8 cellular contexts compared by ENCODE assay signal in the genomic region with DNA sequence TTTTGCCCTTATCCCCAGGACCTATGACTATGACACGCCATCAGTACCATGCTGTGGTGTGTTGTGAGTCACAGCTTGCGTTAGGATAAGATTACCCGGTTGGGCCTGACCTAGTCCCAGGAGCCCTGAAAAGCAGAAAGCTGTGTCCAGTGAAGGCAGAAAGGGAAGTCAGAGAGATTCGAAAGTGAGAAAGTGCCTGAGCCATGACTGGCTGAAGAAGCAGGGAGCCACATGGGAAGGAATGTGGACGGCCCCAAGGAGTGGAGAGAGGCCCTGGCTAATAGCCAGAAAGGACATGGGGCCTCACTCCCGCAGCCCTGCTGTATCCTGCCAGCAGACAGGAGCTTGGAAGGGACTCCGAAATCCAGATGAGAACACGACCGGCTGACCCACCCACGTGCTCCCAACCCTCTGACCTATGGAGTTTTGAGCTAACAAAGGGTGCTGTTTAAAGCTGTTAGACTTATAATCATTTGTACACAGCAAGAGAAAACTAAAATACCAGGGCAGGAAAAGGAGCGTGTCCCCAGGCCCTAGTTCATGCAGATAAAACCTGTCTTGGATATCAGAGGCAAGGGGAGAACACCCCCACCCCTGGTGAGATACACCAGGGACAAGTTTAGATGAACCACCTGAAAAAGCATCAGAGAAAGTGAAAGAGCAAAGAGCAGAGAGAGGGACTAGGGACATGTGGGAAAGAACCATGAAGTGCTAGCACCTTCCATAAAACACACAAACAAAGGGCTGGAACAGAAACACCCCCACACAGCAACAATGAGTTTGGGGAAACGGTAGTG.
A peak's percentile ranks its signal among the peaks of the same experiment; 100 is the strongest.
DNase-seq lines count a peak whose midpoint lies in the region; ATAC-seq and TF ChIP-seq lines count a peak whose summit lies in the region.

No MANE protein-coding gene starts in this region.

- no peaks in the 10 kb centered on the region for H3K27me3 ChIP-seq in PC-3 (ENCODE audit: low read length)
- no peaks in the 10 kb centered on the region for H3K27me3 ChIP-seq in fibroblast of lung (ENCODE audit: control insufficient read depth, insufficient read depth, low read length)

- H3K4me1 Mint-ChIP-seq in neural crest cell: peaks cover 19% of the 10 kb centered on the region

- no peaks in the 10 kb centered on the region for H3K79me2 ChIP-seq in PC-3 (ENCODE audit: low read length)
- H3K79me2 ChIP-seq in fibroblast of lung (ENCODE audit: control insufficient read depth, insufficient read depth, low read length): no peaks in the 10 kb centered on the region

- ATAC-seq in PC-3 (0 out of 2 replicates have a peak, but pooled peaks have one; percentile 2), GM19023 (IDR thresholded peaks at IDR 0.05; ENCODE audit: unreplicated experiment) (no peak)

- peaks cover 6% of the 10 kb centered on the region for H3K9me3 Mint-ChIP-seq in neural crest cell

- POLR2A ChIA-PET in PC-3 (lab: Charles Lee; ENCODE audit: unreplicated experiment): no interaction called here

- TF ChIP-seq CTCF in PC-3 (conservative IDR thresholded peaks at IDR 0.05; ENCODE audit: low read depth, low read length) (no peak), fibroblast of lung (conservative IDR thresholded peaks at IDR 0.05 in 1 of 2, IDR thresholded peaks at IDR 0.05 in 1 of 2; ENCODE audit: low read depth in 1 of 2, low read length in 2 of 2) (no peak), neural crest cell (conservative IDR thresholded peaks at IDR 0.05) (no peak)

- no peaks in the 10 kb centered on the region for H3K27me3 Mint-ChIP-seq in neural crest cell (ENCODE audit: low read depth)

- H3F3A ChIP-seq in PC-3 (ENCODE audit: low read length, unreplicated experiment): peaks cover 10% of the 10 kb centered on the region

- H3K36me3 ChIP-seq in PC-3 (ENCODE audit: low read depth, low read length) (no peaks in the 10 kb centered on the region), fibroblast of lung (ENCODE audit: control insufficient read depth, insufficient read depth, low read length) (no peaks in the 10 kb centered on the region)

- H3K4me2 ChIP-seq in PC-3 (ENCODE audit: low read length) (peak overlapping the region; percentile 57), fibroblast of lung (ENCODE audit: extremely low read depth, insufficient read depth, low read length) (peak overlapping the region; percentile 56)

- H3K4me1 ChIP-seq in PC-3 (ENCODE audit: insufficient read depth, low read length): peaks cover 56% of the 10 kb centered on the region
- H3K4me1 ChIP-seq in fibroblast of lung (ENCODE audit: control insufficient read depth, extremely low read depth, insufficient read depth, low read length): peaks cover 20% of the 10 kb centered on the region

- DNase-seq in GM19238 (ENCODE audit: insufficient read length, low spot score) (peak; percentile 19), PC-3 (peak; percentile 82), fibroblast of lung (ENCODE audit: low read depth in 2 of 2) (peak; percentile 89 to 91), neural crest cell (ENCODE audit: low read depth, low spot score) (no peak), NCI-H524 treated with DMSO at 0.1 percent for 48 hours (lab: John Stamatoyannopoulos, UW) (no peak), middle frontal gyrus (ENCODE audit: extremely low spot score, low spot score) (no peak), NCI-H2029 (lab: John Stamatoyannopoulos, UW) (no peak)

- H3K9ac ChIP-seq in PC-3 (ENCODE audit: low read length) (peak overlapping the region; percentile 67), fibroblast of lung (ENCODE audit: insufficient read depth, low read length) (peak overlapping the region; percentile 30)

- intact Hi-C loops in PC-3 (cut with micrococcal nuclease): loop anchor here (1.0 to 5.0 kb wide), 2 partner anchors 7 to 420 kb away; no protein-coding TSS in a partner anchor

- H3K4me3 Mint-ChIP-seq in neural crest cell: no peak overlapping the region

- peak overlapping the region; percentile 22 for H3K27ac Mint-ChIP-seq in neural crest cell (ENCODE audit: unreplicated experiment)

- peak overlapping the region; percentile 59; the same call in 1 of the 2 replicates for H2AFZ ChIP-seq in PC-3 (ENCODE audit: low read length)
- peak overlapping the region; percentile 33 for H2AFZ ChIP-seq in fibroblast of lung (ENCODE audit: low read length)

- no TSS peak for BruUV-seq in PC-3 (replicated peaks; lab: Mats Ljungman, UMichigan)

- CTCF ChIA-PET in PC-3 (lab: Charles Lee): interaction anchor here (0.6 to 1.4 kb wide), 2 partner anchors 9 to 278 kb away, joined by 4 read pairs; no protein-coding TSS in a partner anchor

- no peaks in the 10 kb centered on the region for H3K9me3 ChIP-seq in PC-3 (ENCODE audit: low read length)
- H3K9me3 ChIP-seq in fibroblast of lung (ENCODE audit: control insufficient read depth, insufficient read depth, low read depth, low read length): no peaks in the 10 kb centered on the region

- H3K36me3 Mint-ChIP-seq in neural crest cell (ENCODE audit: low read depth): peaks cover 2% of the 10 kb centered on the region

- H3K27ac ChIP-seq in PC-3 (ENCODE audit: low read length): peak overlapping the region; percentile 90
- peak overlapping the region; percentile 77 for H3K27ac ChIP-seq in fibroblast of lung (ENCODE audit: insufficient read depth, low read length)

- H4K20me1 ChIP-seq in PC-3 (ENCODE audit: low read length) (no peaks in the 10 kb centered on the region), fibroblast of lung (ENCODE audit: control insufficient read depth, extremely low read depth, insufficient read depth, low read length) (no peaks in the 10 kb centered on the region)

- H3K9me2 ChIP-seq in PC-3 (replicated peaks; ENCODE audit: low read length): no peaks in the 10 kb centered on the region

- peak overlapping the region; percentile 1; the same call in 1 of the 2 replicates for H3K4me3 ChIP-seq in PC-3 (ENCODE audit: low read length)
- no peak overlapping the region for H3K4me3 ChIP-seq in fibroblast of lung (replicated peaks in 1 of 4; ENCODE audit: control extremely low read depth in 1 of 4, insufficient read depth in 1 of 4, low read depth in 3 of 4, low read length in 4 of 4)

Comparison
In these comparisons a context has a peak if more than half of its experiments do, and no peak if none do; other contexts are left out.
1. DNase-seq: peak in GM19238 (single experiment), PC-3 (single experiment) and fibroblast of lung (2 of 2); none in neural crest cell (single experiment), NCI-H524 treated with DMSO at 0.1 percent for 48 hours (single experiment), middle frontal gyrus (single experiment) and NCI-H2029 (single experiment).